8 cellular contexts compared by ENCODE assay signal in the genomic region with DNA sequence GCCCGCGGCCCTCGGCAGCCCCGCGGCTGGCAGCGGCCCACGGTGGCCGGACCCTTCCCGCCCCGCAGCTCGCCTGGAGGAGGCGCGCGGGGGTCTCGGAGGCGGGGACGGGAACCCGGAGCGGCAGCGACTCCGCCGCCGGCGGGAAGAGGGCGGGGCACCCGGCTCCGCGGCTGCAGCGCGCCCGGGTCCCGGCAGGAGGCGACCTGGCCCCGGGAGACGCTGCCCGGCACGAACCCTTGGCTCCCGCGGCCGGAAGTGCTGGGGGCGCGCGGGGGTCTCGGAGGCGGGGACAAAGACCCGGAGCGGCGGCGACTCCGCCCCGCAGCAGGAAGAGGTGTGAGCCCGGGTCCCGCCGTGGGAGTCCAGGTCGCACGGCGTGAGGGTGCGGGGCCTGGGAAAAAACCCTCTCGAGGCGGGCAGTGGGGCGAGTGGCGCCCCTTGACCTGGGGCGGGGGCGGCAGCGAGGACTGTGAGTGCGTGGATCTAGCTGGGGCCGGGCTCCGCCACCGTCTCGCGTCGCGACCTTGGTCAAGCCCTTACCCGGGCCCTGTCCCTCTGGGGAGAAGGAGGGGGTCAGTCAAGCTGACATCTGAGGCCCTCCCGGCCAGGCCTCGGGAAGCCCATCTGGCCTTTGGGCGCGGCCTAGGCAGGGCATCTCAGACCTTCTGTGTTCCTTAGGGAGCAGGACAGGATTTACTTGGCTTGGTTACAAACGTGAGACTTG. TPM values are rescaled to one million over a fixed set of nuclear protein-coding genes. Genes with fewer than 3 reads are reported as not detected.
A peak's percentile ranks its signal among the peaks of the same experiment; 100 is the strongest.
DNase-seq lines count a peak whose midpoint lies in the region; ATAC-seq, FAIRE-seq and TF ChIP-seq lines count a peak whose summit lies in the region.

A gene (minus strand): TSS at position 151 of the 727 bp plus-strand sequence. CDS start 230 bp downstream, outside the sequence.

- peak; percentile 19 for DNase-seq in A172 (ENCODE audit: low spot score)
- peak; percentile 22 for DNase-seq in NCI-H345 treated with DMSO at 0.1 percent for 48 hours (lab: John Stamatoyannopoulos, UW; ENCODE audit: unreplicated experiment)
- DNase-seq in activated CD4-positive, alpha-beta T cell treated with anti-CD3 and anti-CD28 coated beads, Interleukin-2, amount 10 ng/mL, durations not matched to agents 7 days and 5 days: peak; percentile 74
- peak; percentile 48 for DNase-seq in dedifferentiated amniotic fluid mesenchymal stem cell (ENCODE audit: extremely low spot score)
- DNase-seq in HepG2 (ENCODE audit: low spot score): peak; percentile 43
- DNase-seq in stimulated activated CD4-positive, alpha-beta T cell treated with anti-CD3 and anti-CD28 coated beads, Interleukin-2, amount 100 ng/mL, for 48 hours: peak; percentile 71 to 72

- TF ChIP-seq EP300 in HepG2 (IDR thresholded peaks at IDR 0.05; ENCODE audit: low read depth in 2 of 2, low read length in 2 of 2): no peak
- TF ChIP-seq EP300 in HepG2 (CRISPR knock-in tag; IDR thresholded peaks at IDR 0.05; ENCODE audit: borderline replicate concordance): no peak

- no peak for FAIRE-seq in HepG2 (lab: Jason Lieb, UNC)

- no peaks in the 10 kb centered on the region for H3K79me2 ChIP-seq in HepG2 (ENCODE audit: insufficient read depth, low read length)

- 0% methylated on average over 1 of the region's 79 CpGs for WGBS in HepG2 (ENCODE audit: low lambda C conversion rate)

- in situ Hi-C loops in HepG2 (cut with HindIII; ENCODE audit: extremely low pct_ligation_motif_present, low pct_unique_long_range_greater_than_20kb): no loop called here

- intact Hi-C loops in HepG2 (cut with micrococcal nuclease; ENCODE audit: unreplicated experiment): loop anchor here (1.0 kb wide), 1 partner anchor 18 kb away; a partner anchor contains a TSS

- H3K9ac ChIP-seq in HepG2 (ENCODE audit: insufficient read depth, low read depth, low read length): peak within 1 kb of the TSS; percentile 80

- H3K4me3 Mint-ChIP-seq in activated CD4-positive, alpha-beta T cell treated with anti-CD3 and anti-CD28 coated beads, Interleukin-2, amount 10 ng/mL, durations not matched to agents 7 days and 5 days: peak within 1 kb of the TSS; percentile 74

- peaks cover 2 to 12% of the 10 kb centered on the region in 2 experiments; a peak in 2 of 5 replicates for H3K27me3 ChIP-seq in HepG2 (ENCODE audit: control insufficient read depth in 1 of 2, insufficient read depth in 2 of 2, low read length in 2 of 2)

- peak; percentile 91 for TF ChIP-seq RAD21 in HepG2 (CRISPR knock-in tag; IDR thresholded peaks at IDR 0.05)

- CTCF ChIA-PET in activated CD4-positive, alpha-beta T cell treated with anti-CD3 and anti-CD28 coated beads, Interleukin-2, amount 10 ng/mL, durations not matched to agents 7 days and 5 days (lab: Charles Lee): interaction anchor here (0.7 to 2.9 kb wide), 35 partner anchors 8 to 1070 kb away, joined by 3 to 15 read pairs (median 4); no protein-coding TSS in a partner anchor
- CTCF ChIA-PET in HepG2 (lab: Yijun Ruan, JAX; ENCODE audit: low intra/inter-chr PET ratio, low total read pairs): interaction anchor here (0.9 to 2.6 kb wide), 2 partner anchors 46 to 64 kb away, joined by 4 to 12 read pairs; no protein-coding TSS in a partner anchor

- peak within 1 kb of the TSS; percentile 75 to 87 (median 86) for H3K4me3 ChIP-seq in HepG2 (replicated peaks in 1 of 3; ENCODE audit: insufficient read depth in 1 of 3, low read depth in 2 of 3, low read length in 3 of 3)

- no peaks in the 10 kb centered on the region for H3K36me3 ChIP-seq in HepG2 (replicated peaks in 1 of 2; ENCODE audit: control insufficient read depth in 1 of 2, insufficient read depth in 2 of 2, low read length in 2 of 2)

- TSS peak; percentile 88 for BruUV-seq in HepG2 (replicated peaks; lab: Mats Ljungman, UMichigan)

- ATAC-seq in GM18505 (IDR thresholded peaks at IDR 0.05; ENCODE audit: unreplicated experiment) (peak; percentile 80), HG03045 (IDR thresholded peaks at IDR 0.05; ENCODE audit: unreplicated experiment) (peak; percentile 84), HepG2 (peak; percentile 81)

- H3K9me3 Mint-ChIP-seq in activated CD4-positive, alpha-beta T cell treated with anti-CD3 and anti-CD28 coated beads, Interleukin-2, amount 10 ng/mL, durations not matched to agents 7 days and 5 days: no peaks in the 10 kb centered on the region

- H3K4me1 ChIP-seq in HepG2 (ENCODE audit: insufficient read depth, low read length): peaks cover 39% of the 10 kb centered on the region

- no peaks in the 10 kb centered on the region for H3K9me3 ChIP-seq in HepG2 (ENCODE audit: low read length)

- TF ChIP-seq CTCF in HepG2 (CRISPR knock-in tag; IDR thresholded peaks at IDR 0.05): peak; percentile 75

- no peaks in the 10 kb centered on the region for H3K36me3 Mint-ChIP-seq in activated CD4-positive, alpha-beta T cell treated with anti-CD3 and anti-CD28 coated beads, Interleukin-2, amount 10 ng/mL, durations not matched to agents 7 days and 5 days (ENCODE audit: low read depth)

- H3K4me2 ChIP-seq in HepG2 (ENCODE audit: low read depth, low read length): peak within 1 kb of the TSS; percentile 99

- no peaks in the 10 kb centered on the region for H3K27me3 Mint-ChIP-seq in activated CD4-positive, alpha-beta T cell treated with anti-CD3 and anti-CD28 coated beads, Interleukin-2, amount 10 ng/mL, durations not matched to agents 7 days and 5 days

- POLR2A ChIA-PET in activated CD4-positive, alpha-beta T cell treated with anti-CD3 and anti-CD28 coated beads, Interleukin-2, amount 10 ng/mL, durations not matched to agents 7 days and 5 days (lab: Charles Lee): no interaction called here
- POLR2A ChIA-PET in HepG2 (lab: Yijun Ruan, JAX): interaction anchor here (0.5 to 2.8 kb wide), 4 partner anchors 18 to 741 kb away, joined by 3 to 11 read pairs (median 3); a partner anchor contains a TSS

- H3K27ac ChIP-seq in HepG2 (ENCODE audit: extremely low read length, insufficient read depth, low read length): no peak within 1 kb of the TSS

- peaks cover 26% of the 10 kb centered on the region for H3K4me1 Mint-ChIP-seq in activated CD4-positive, alpha-beta T cell treated with anti-CD3 and anti-CD28 coated beads, Interleukin-2, amount 10 ng/mL, durations not matched to agents 7 days and 5 days

- H2AFZ ChIP-seq in HepG2 (ENCODE audit: low read length): peak within 1 kb of the TSS; percentile 42

- peak; percentile 60 for TF ChIP-seq POLR2A in GM18505 (IDR thresholded peaks at IDR 0.05; ENCODE audit: borderline replicate concordance, extremely low read depth, insufficient read depth, insufficient read length)
- peak in 1 of 2 experiments; percentile 79; a peak in 2 of 4 replicates for TF ChIP-seq POLR2A in HepG2 (IDR thresholded peaks at IDR 0.05; ENCODE audit: insufficient read depth in 1 of 2, low read depth in 2 of 2, low read length in 2 of 2)

- H3K27ac Mint-ChIP-seq in activated CD4-positive, alpha-beta T cell treated with anti-CD3 and anti-CD28 coated beads, Interleukin-2, amount 10 ng/mL, durations not matched to agents 7 days and 5 days: peak within 1 kb of the TSS; percentile 82

- no peaks in the 10 kb centered on the region for H4K20me1 ChIP-seq in HepG2 (ENCODE audit: insufficient read depth, low read length)

TF ChIP-seq in HepG2, 621 proteins besides CTCF, POLR2A, EP300 and RAD21 (continues in another document):
- TF ChIP-seq DNMT3B (CRISPR knock-in tag; conservative IDR thresholded peaks at IDR 0.05) (no peak), TCF7L2 (IDR thresholded peaks at IDR 0.05; ENCODE audit: low read depth, low read length) (no peak), GATAD1 (CRISPR knock-in tag; IDR thresholded peaks at IDR 0.05) (no peak), ZNF619 (CRISPR knock-in tag; IDR thresholded peaks at IDR 0.05) (no peak), ARNT (IDR thresholded peaks at IDR 0.05) (no peak), HNRNPK (IDR thresholded peaks at IDR 0.05; ENCODE audit: low read depth, low read length, poor library complexity, severe bottlenecking) (peak; percentile 56), HOXA5 (CRISPR knock-in tag; IDR thresholded peaks at IDR 0.05) (peak; percentile 71; the same call in 1 of the 2 replicates), TGIF2 (CRISPR knock-in tag; IDR thresholded peaks at IDR 0.05) (no peak), ZNF496 (CRISPR knock-in tag; IDR thresholded peaks at IDR 0.05; ENCODE audit: insufficient replicate concordance) (no peak), RBM39 (IDR thresholded peaks at IDR 0.05; ENCODE audit: low read depth, low read length, poor library complexity, severe bottlenecking) (no peak), NFKB2 (CRISPR knock-in tag; IDR thresholded peaks at IDR 0.05; ENCODE audit: borderline replicate concordance) (peak; percentile 63; the same call in 1 of the 2 replicates), SKI (IDR thresholded peaks at IDR 0.05; ENCODE audit: partially characterized antibody) (peak; percentile 57)

RNA-seq across cellular contexts. Expression of the gene that starts here (rescaled TPM):
- total RNA-seq in A172 (2014; rRNA removed; shearing (Covaris generic)): 10.7 and 14.4 TPM in 2 replicates
- total RNA-seq in activated CD4-positive, alpha-beta T cell treated with anti-CD3 and anti-CD28 coated beads, Interleukin-2, amount 10 ng/mL, durations not matched to agents 7 days and 5 days: under 1 TPM; 0.44 to 0.55 TPM
- 1.5 and 1.8 TPM in 2 replicates for total RNA-seq in HepG2 (2016; rRNA removed; fragmentation: Illumina TruSeq; extraction: Trizol)
- total RNA-seq in HepG2 (2016; cell fraction: cytosol; rRNA removed; fragmentation: Illumina TruSeq; extraction: Trizol; ENCODE audit: low read depth): 6.0 and 7.3 TPM in 2 replicates
- total RNA-seq in HepG2 (2016; cell fraction: insoluble cytoplasmic fraction; rRNA removed; fragmentation: Illumina TruSeq; extraction: Trizol): 1.6 and 2.2 TPM in 2 replicates
- total RNA-seq in HepG2 (2016; cell fraction: membrane; rRNA removed; fragmentation: Illumina TruSeq; extraction: Trizol): 6.9 and 9.0 TPM in 2 replicates
- total RNA-seq in HepG2 (2016; cell fraction: nucleus; rRNA removed; fragmentation: Illumina TruSeq; extraction: Trizol): 0.63 and 0.84 TPM in 2 replicates
- 1.4 and 4.5 TPM in 2 replicates for polyA plus RNA-seq in HepG2 (2011; rRNA removed)
- polyA plus RNA-seq in HepG2 (2011; cell fraction: cytosol; rRNA removed): 1.5 and 2.4 TPM in 2 replicates
- polyA plus RNA-seq in HepG2 (2011; cell fraction: nucleus; rRNA removed): 0.19 and 0.87 TPM in 2 replicates
- polyA plus RNA-seq in HepG2 (2012): 2.2 and 3.7 TPM in 2 replicates
- 13.6 and 14.5 TPM in 2 replicates for polyA plus RNA-seq in HepG2 (2016; cell fraction: cytosol; fragmentation: Illumina TruSeq; extraction: Trizol; ENCODE audit: low read depth)
- polyA plus RNA-seq in HepG2 (2016; cell fraction: insoluble cytoplasmic fraction; fragmentation: Illumina TruSeq; extraction: Trizol; ENCODE audit: low read depth): 3.1 and 4.0 TPM in 2 replicates
- polyA plus RNA-seq in HepG2 (2016; cell fraction: membrane; fragmentation: Illumina TruSeq; extraction: Trizol; ENCODE audit: low read depth): 13.2 TPM in 2 replicates
- polyA plus RNA-seq in HepG2 (2016; cell fraction: nucleus; fragmentation: Illumina TruSeq; extraction: Trizol; ENCODE audit: insufficient read depth, low read depth): 2.5 and 2.6 TPM in 2 replicates
- 1.3 and 2.2 TPM in 2 replicates for polyA minus RNA-seq in HepG2 (2011; rRNA and poly(A)+ RNA removed; ENCODE audit: low replicate concordance)
- polyA minus RNA-seq in HepG2 (2011; cell fraction: cytosol; rRNA and poly(A)+ RNA removed): 1.8 TPM in 1 of 2 replicates, not detected in the other
- 0.77 TPM in 1 of 2 replicates, not detected in the other for polyA minus RNA-seq in HepG2 (2011; cell fraction: nucleus; rRNA and poly(A)+ RNA removed)

Comparison
In these comparisons a context has a peak if more than half of its experiments do, and no peak if none do; other contexts are left out.
1. Peak in DNase-seq in activated CD4-positive, alpha-beta T cell treated with anti-CD3 and anti-CD28 coated beads, Interleukin-2, amount 10 ng/mL, durations not matched to agents 7 days and 5 days; RNA of the gene not detected or under 1 TPM.
2. DNase-seq: peak in every context shown above with its lines; median percentile 74 in activated CD4-positive, alpha-beta T cell treated with anti-CD3 and anti-CD28 coated beads, Interleukin-2, amount 10 ng/mL, durations not matched to agents 7 days and 5 days; 72 in stimulated activated CD4-positive, alpha-beta T cell treated with anti-CD3 and anti-CD28 coated beads, Interleukin-2, amount 100 ng/mL, for 48 hours; 48 in dedifferentiated amniotic fluid mesenchymal stem cell; 43 in HepG2; 22 in NCI-H345 treated with DMSO at 0.1 percent for 48 hours; 19 in A172.